In the genomic region with DNA sequence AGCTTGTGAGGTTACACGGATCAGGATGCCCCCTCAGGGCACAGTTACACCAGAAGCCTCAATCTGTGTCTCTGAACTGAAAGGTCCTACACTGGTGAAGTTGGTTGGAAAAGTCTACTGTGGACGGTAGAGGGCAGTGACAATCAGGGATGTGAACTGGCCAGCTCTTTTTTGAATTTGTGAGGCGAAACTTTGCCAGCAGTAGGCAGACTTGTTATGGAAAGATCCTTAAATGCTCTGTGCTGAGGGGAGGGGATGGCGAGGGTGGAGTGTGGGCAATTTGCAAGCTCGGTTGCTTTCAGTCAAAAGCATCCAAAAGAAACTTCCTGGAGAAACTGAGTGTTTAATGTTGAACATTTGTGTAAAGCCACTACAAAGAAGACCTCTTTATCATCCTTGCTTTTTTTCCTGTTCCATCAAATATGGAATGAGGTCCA, we compare ENCODE assay signal across 2 cellular contexts.
TF ChIP-seq lines count a peak whose summit lies in the region.

No MANE protein-coding gene starts in this region.

TF ChIP-seq in IMR-90, 13 proteins besides CTCF, POLR2A, EP300 and RAD21:
- no peak for TF ChIP-seq NFE2L2 (IDR thresholded peaks at IDR 0.05; ENCODE audit: low read depth, low read length)
- peak; percentile 98 for TF ChIP-seq SMC3 (IDR thresholded peaks at IDR 0.05; ENCODE audit: low read depth, low read length)

TF ChIP-seq in HepG2, 621 proteins besides CTCF, POLR2A, EP300 and RAD21:
- TF ChIP-seq ZNF121 (CRISPR knock-in tag; IDR thresholded peaks at IDR 0.05) (0 out of 2 replicates have a peak, but pooled peaks have one; percentile 10), SAP130 (CRISPR knock-in tag; IDR thresholded peaks at IDR 0.05; ENCODE audit: low read depth) (no peak), XRCC5 (optimal IDR thresholded peaks at IDR 0.05; ENCODE audit: low read length) (peak; percentile 75), NR2F6 (IDR thresholded peaks at IDR 0.05) (no peak), NR2F6 (CRISPR knock-in tag; IDR thresholded peaks at IDR 0.05) (no peak), SMC3 (IDR thresholded peaks at IDR 0.05; ENCODE audit: low read length) (peak; percentile 84), STAG1 (CRISPR knock-in tag; IDR thresholded peaks at IDR 0.05) (peak; percentile 89), ERF (CRISPR knock-in tag; IDR thresholded peaks at IDR 0.05) (0 out of 2 replicates have a peak, but pooled peaks have one; percentile 42)
- TF ChIP-seq, protein P1, sequence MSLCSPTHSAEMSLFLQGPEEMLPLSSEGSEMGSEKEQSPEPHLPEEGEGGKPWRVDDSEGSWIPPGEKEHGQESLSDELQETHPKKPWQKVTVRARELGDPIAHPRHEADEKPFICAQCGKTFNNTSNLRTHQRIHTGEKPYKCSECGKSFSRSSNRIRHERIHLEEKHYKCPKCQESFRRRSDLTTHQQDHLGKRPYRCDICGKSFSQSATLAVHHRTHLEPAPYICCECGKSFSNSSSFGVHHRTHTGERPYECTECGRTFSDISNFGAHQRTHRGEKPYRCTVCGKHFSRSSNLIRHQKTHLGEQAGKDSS (CRISPR knock-in tag; IDR thresholded peaks at IDR 0.05; ENCODE audit: borderline replicate concordance, low read depth), result peak; percentile 30; the same call in 1 of the 2 replicates
- TF ChIP-seq, protein P2, sequence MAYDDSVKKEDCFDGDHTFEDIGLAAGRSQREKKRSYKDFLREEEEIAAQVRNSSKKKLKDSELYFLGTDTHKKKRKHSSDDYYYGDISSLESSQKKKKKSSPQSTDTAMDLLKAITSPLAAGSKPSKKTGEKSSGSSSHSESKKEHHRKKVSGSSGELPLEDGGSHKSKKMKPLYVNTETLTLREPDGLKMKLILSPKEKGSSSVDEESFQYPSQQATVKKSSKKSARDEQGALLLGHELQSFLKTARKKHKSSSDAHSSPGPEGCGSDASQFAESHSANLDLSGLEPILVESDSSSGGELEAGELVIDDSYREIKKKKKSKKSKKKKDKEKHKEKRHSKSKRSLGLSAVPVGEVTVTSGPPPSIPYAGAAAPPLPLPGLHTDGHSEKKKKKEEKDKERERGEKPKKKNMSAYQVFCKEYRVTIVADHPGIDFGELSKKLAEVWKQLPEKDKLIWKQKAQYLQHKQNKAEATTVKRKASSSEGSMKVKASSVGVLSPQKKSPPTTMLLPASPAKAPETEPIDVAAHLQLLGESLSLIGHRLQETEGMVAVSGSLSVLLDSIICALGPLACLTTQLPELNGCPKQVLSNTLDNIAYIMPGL (CRISPR knock-in tag; IDR thresholded peaks at IDR 0.05; ENCODE audit: borderline replicate concordance in 1 of 2, low read depth in 1 of 2), result peak in 1 of 2 experiments; percentile 69; a peak in 1 of 4 replicates
